ENCODE assay signal across 12 cellular contexts in genomic region chr6:127022297-127022696, GRCh38.
DNase-seq lines count a peak whose midpoint lies in the region; ATAC-seq and TF ChIP-seq lines count a peak whose summit lies in the region.
"Had no signal": no experiment of that assay in that cellular context is flagged by ENCODE, and none has a peak within 500 bp of the region (broad histone marks: within the 10 kb centered on the region; RNA-seq: fewer than 3 reads in every experiment).

No MANE protein-coding gene starts in this region.

- no peaks in the 10 kb centered on the region for H3K36me3 ChIP-seq in psoas muscle (ENCODE audit: insufficient read depth in 1 of 2, low read depth in 1 of 2)

- 29 to 37% (median 36%) methylated on average over 7 of the region's 7 CpGs for WGBS in psoas muscle, 3 donors

- H3K27ac ChIP-seq in psoas muscle: no peak overlapping the region

- H3K4me1 ChIP-seq in psoas muscle: peaks cover 4% of the 10 kb centered on the region

- H3K27me3 ChIP-seq in psoas muscle (ENCODE audit: insufficient read depth in 3 of 3, low read length in 2 of 3): no peaks in the 10 kb centered on the region

- no peak for ATAC-seq in HG03354 (IDR thresholded peaks at IDR 0.05; ENCODE audit: poor library complexity, severe bottlenecking, unreplicated experiment)
- no peak for ATAC-seq in psoas muscle
- ATAC-seq: PC-3 had no signal

- H3K4me3 ChIP-seq in foreskin fibroblast (ENCODE audit: low read depth in 1 of 2, low read length in 2 of 2) (no peak overlapping the region), psoas muscle (no peak overlapping the region)

- DNase-seq in NCI-H524 (lab: John Stamatoyannopoulos, UW) (peak; percentile 50 to 71), NCI-H524 treated with DMSO at 0.1 percent for 48 hours (lab: John Stamatoyannopoulos, UW) (no peak), NCI-H748 (lab: John Stamatoyannopoulos, UW; ENCODE audit: unreplicated experiment) (peak; percentile 63), foreskin fibroblast (peak; percentile 64 to 91), stromal cell of bone marrow (ENCODE audit: low read depth) (peak; percentile 5), psoas muscle (no peak)
- DNase-seq in activated T-cell treated with anti-CD3 and anti-CD28 coated beads, Interleukin-2, amount 50 U/mL, for 48 hours: no peak
- DNase-seq: activated CD4-positive, CD25-positive, alpha-beta regulatory T cell; activated effector memory CD4-positive, alpha-beta T cell treated with anti-CD3 and anti-CD28 coated beads, Interleukin-2, amount 50 U/mL, for 16 hours; kidney; PC-3 had no signal

- intact Hi-C loops in psoas muscle (cut with DNase I): no loop called here

- TF ChIP-seq CTCF in foreskin fibroblast (IDR thresholded peaks at IDR 0.05; ENCODE audit: low read depth, low read length): no peak
- no peak for TF ChIP-seq CTCF in psoas muscle (IDR thresholded peaks at IDR 0.05)

- no peaks in the 10 kb centered on the region for H3K9me3 ChIP-seq in psoas muscle

Comparison
In these comparisons a context has a peak if more than half of its experiments do, and no peak if none do; other contexts are left out.
1. DNase-seq: peak in NCI-H524 (2 of 2), NCI-H748 (single experiment), foreskin fibroblast (2 of 2) and stromal cell of bone marrow (single experiment); none in NCI-H524 treated with DMSO at 0.1 percent for 48 hours (single experiment), activated T-cell treated with anti-CD3 and anti-CD28 coated beads, Interleukin-2, amount 50 U/mL, for 48 hours (0 of 2) and psoas muscle (0 of 2).